In genomic region chr1:26023826-26024225, GRCh38 we compare ENCODE assay signal across 18 cellular contexts. TPM values are rescaled to one million over a fixed set of nuclear protein-coding genes. Genes with fewer than 3 reads are reported as not detected.
"Had no signal": no experiment of that assay in that cellular context is flagged by ENCODE, and none has a peak within 500 bp of the region (broad histone marks: within the 10 kb centered on the region; RNA-seq: fewer than 3 reads in every experiment).

No MANE protein-coding gene starts in this region.

- DNase-seq: activated CD4-positive, alpha-beta T cell treated with anti-CD3 and anti-CD28 coated beads, Interleukin-2, amount 50 U/mL, for 1 hour; activated CD8-positive, alpha-beta memory T cell treated with anti-CD3 and anti-CD28 coated beads for 24 hours; activated naive CD8-positive, alpha-beta T cell treated with anti-CD3 and anti-CD28 coated beads, Interleukin-2, amount 10 ng/mL, durations not matched to agents 7 days and 5 days; aorta; hippocampal formation; natural killer cell; occipital lobe; spleen; T-helper 9 cell had no signal

- H3K9me3 Mint-ChIP-seq: activated naive CD8-positive, alpha-beta T cell treated with anti-CD3 and anti-CD28 coated beads, Interleukin-2, amount 10 ng/mL, durations not matched to agents 7 days and 5 days; activated T-helper 1 cell treated with anti-CD3 and anti-CD28 coated beads, Interleukin-12 subunit alpha, Interleukin-12 subunit beta, Interleukin-2, Interleukin-4 antibody, amounts not matched to agents 30 ng/mL and 10 ng/mL and 1 ng/mL, durations not matched to agents 14 hours and 24 hours and 36 hours; memory B cell; natural killer cell; stimulated activated naive CD8-positive, alpha-beta T cell treated with anti-CD3 and anti-CD28 coated beads, Interleukin-15, Interleukin-2, amounts not matched to agents 100 ng/mL and 50 ng/mL, for 24 hours had no signal

- H3K36me3 ChIP-seq: esophagus muscularis mucosa, left lung, spleen, thoracic aorta had no signal

- H3K9me3 ChIP-seq: esophagus muscularis mucosa, left lung, spleen, thoracic aorta had no signal

- H3K4me3 Mint-ChIP-seq: activated naive CD8-positive, alpha-beta T cell treated with anti-CD3 and anti-CD28 coated beads, Interleukin-2, amount 10 ng/mL, durations not matched to agents 7 days and 5 days; activated T-helper 1 cell treated with anti-CD3 and anti-CD28 coated beads, Interleukin-12 subunit alpha, Interleukin-12 subunit beta, Interleukin-2, Interleukin-4 antibody, amounts not matched to agents 30 ng/mL and 10 ng/mL and 1 ng/mL, durations not matched to agents 14 hours and 24 hours and 36 hours; memory B cell; natural killer cell; stimulated activated naive CD8-positive, alpha-beta T cell treated with anti-CD3 and anti-CD28 coated beads, Interleukin-15, Interleukin-2, amounts not matched to agents 100 ng/mL and 50 ng/mL, for 24 hours had no signal

- H3K27me3 ChIP-seq: esophagus muscularis mucosa, left lung, spleen had no signal

- FAIRE-seq: keratinocyte had no signal

- H3K4me1 ChIP-seq: left lung had no signal

- H3K4me3 ChIP-seq: esophagus muscularis mucosa, left lung, thoracic aorta had no signal

- H3K27ac ChIP-seq: esophagus muscularis mucosa, left lung, thoracic aorta had no signal

- H3K27me3 Mint-ChIP-seq: stimulated activated naive CD8-positive, alpha-beta T cell treated with anti-CD3 and anti-CD28 coated beads, Interleukin-15, Interleukin-2, amounts not matched to agents 100 ng/mL and 50 ng/mL, for 24 hours had no signal

- H3K27ac Mint-ChIP-seq: activated naive CD8-positive, alpha-beta T cell treated with anti-CD3 and anti-CD28 coated beads, Interleukin-2, amount 10 ng/mL, durations not matched to agents 7 days and 5 days; activated T-helper 1 cell treated with anti-CD3 and anti-CD28 coated beads, Interleukin-12 subunit alpha, Interleukin-12 subunit beta, Interleukin-2, Interleukin-4 antibody, amounts not matched to agents 30 ng/mL and 10 ng/mL and 1 ng/mL, durations not matched to agents 14 hours and 24 hours and 36 hours; memory B cell; natural killer cell; progenitor cell of endocrine pancreas; stimulated activated naive CD8-positive, alpha-beta T cell treated with anti-CD3 and anti-CD28 coated beads, Interleukin-15, Interleukin-2, amounts not matched to agents 100 ng/mL and 50 ng/mL, for 24 hours had no signal

- H3K36me3 Mint-ChIP-seq: activated naive CD8-positive, alpha-beta T cell treated with anti-CD3 and anti-CD28 coated beads, Interleukin-2, amount 10 ng/mL, durations not matched to agents 7 days and 5 days; memory B cell; natural killer cell had no signal

- H3K4me1 Mint-ChIP-seq: memory B cell had no signal

RNA-seq across cellular contexts. Expression of gene EXTL1, which starts 2.3 kb away (rescaled TPM):
- total RNA-seq: activated naive CD8-positive, alpha-beta T cell treated with anti-CD3 and anti-CD28 coated beads, Interleukin-2, amount 10 ng/mL, durations not matched to agents 7 days and 5 days; natural killer cell had no signal

RNA-seq across cellular contexts. Expression of gene SLC30A2, which starts 22.1 kb away (rescaled TPM):
- total RNA-seq: activated naive CD8-positive, alpha-beta T cell treated with anti-CD3 and anti-CD28 coated beads, Interleukin-2, amount 10 ng/mL, durations not matched to agents 7 days and 5 days; activated T-helper 1 cell treated with anti-CD3 and anti-CD28 coated beads, Interleukin-12 subunit alpha, Interleukin-12 subunit beta, Interleukin-2, Interleukin-4 antibody, amounts not matched to agents 30 ng/mL and 10 ng/mL and 1 ng/mL, durations not matched to agents 14 hours and 24 hours and 36 hours; aorta; glomerular endothelial cell; natural killer cell; occipital lobe; spleen; thoracic aorta had no signal

RNA-seq across cellular contexts. Expression of gene TRIM63, which starts 43.6 kb away (rescaled TPM):
- total RNA-seq: activated naive CD8-positive, alpha-beta T cell treated with anti-CD3 and anti-CD28 coated beads, Interleukin-2, amount 10 ng/mL, durations not matched to agents 7 days and 5 days; activated T-helper 1 cell treated with anti-CD3 and anti-CD28 coated beads, Interleukin-12 subunit alpha, Interleukin-12 subunit beta, Interleukin-2, Interleukin-4 antibody, amounts not matched to agents 30 ng/mL and 10 ng/mL and 1 ng/mL, durations not matched to agents 14 hours and 24 hours and 36 hours; glomerular endothelial cell; natural killer cell; progenitor cell of endocrine pancreas; thoracic aorta had no signal
